Comparison of ENCODE assay signal across 8 cellular contexts in genomic region chr4:2818351-2818939, GRCh38. TPM values are rescaled to one million over a fixed set of nuclear protein-coding genes. Genes with fewer than 3 reads are reported as not detected.
DNase-seq lines count a peak whose midpoint lies in the region; ATAC-seq and TF ChIP-seq lines count a peak whose summit lies in the region.

No MANE protein-coding gene starts in this region.

- peak overlapping the region; percentile 87 for H2BK5ac ChIP-seq in mesenchymal stem cell (ENCODE audit: low read depth, low read length, poor library complexity, severe bottlenecking)

- H2BK12ac ChIP-seq in mesenchymal stem cell (ENCODE audit: low read length in 2 of 2): no peak overlapping the region

- H3K9ac ChIP-seq in mesenchymal stem cell (ENCODE audit: low read length): peak overlapping the region; percentile 73

- peak overlapping the region; percentile 78 to 84 for H3K18ac ChIP-seq in mesenchymal stem cell (ENCODE audit: low read depth in 1 of 2, low read length in 2 of 2)

- H3K14ac ChIP-seq in mesenchymal stem cell (ENCODE audit: low read length in 2 of 2): peak overlapping the region; percentile 47 to 66

- peaks cover 15% of the 10 kb centered on the region for H3K9me3 ChIP-seq in mesenchymal stem cell (ENCODE audit: control insufficient read depth, low read length)

- DNase-seq in stimulated activated CD4-positive, alpha-beta T cell treated with anti-CD3 and anti-CD28 coated beads, Interleukin-15, amount 100 ng/mL, for 24 hours: peak; percentile 31
- DNase-seq in stimulated activated CD4-positive, alpha-beta T cell treated with anti-CD3 and anti-CD28 coated beads, Interleukin-4, amount 100 ng/mL, for 1 hour: no peak
- DNase-seq in brain microvascular endothelial cell (no peak), mesenchymal stem cell (no peak), medulla oblongata (ENCODE audit: extremely low spot score) (no peak), KG1 (lab: John Stamatoyannopoulos, UW) (no peak)

- H3K79me1 ChIP-seq in mesenchymal stem cell (replicated peaks; ENCODE audit: low read length, poor library complexity, severe bottlenecking): peaks cover 20% of the 10 kb centered on the region

- no peak overlapping the region for H2BK15ac ChIP-seq in mesenchymal stem cell (ENCODE audit: low read depth, poor library complexity, severe bottlenecking)

- H3K36me3 ChIP-seq in brain microvascular endothelial cell (replicated peaks): peaks cover 18% of the 10 kb centered on the region
- H3K36me3 ChIP-seq in mesenchymal stem cell (ENCODE audit: control insufficient read depth in 1 of 2, insufficient read depth in 2 of 2, low read depth in 1 of 2, low read length in 2 of 2): peaks cover 21 to 71% of the 10 kb centered on the region in 2 experiments

- peaks cover 51% of the 10 kb centered on the region for H3K4me1 ChIP-seq in mesenchymal stem cell (ENCODE audit: control insufficient read depth, insufficient read depth, low read depth, low read length)

- H3K23ac ChIP-seq in mesenchymal stem cell (ENCODE audit: low read length in 2 of 2): no peak overlapping the region

- H3K27me3 ChIP-seq in brain microvascular endothelial cell (replicated peaks) (no peaks in the 10 kb centered on the region), mesenchymal stem cell (ENCODE audit: control insufficient read depth in 1 of 2, insufficient read depth in 1 of 2, low read length in 2 of 2) (no peaks in the 10 kb centered on the region)

- in situ Hi-C loops in brain microvascular endothelial cell (cut with HindIII; ENCODE audit: low pct_ligation_motif_present, low sequenced_read_pairs): no loop called here

- H4K8ac ChIP-seq in mesenchymal stem cell (ENCODE audit: low read length): peak overlapping the region; percentile 73

- peak overlapping the region; percentile 81 to 84 for H3K4ac ChIP-seq in mesenchymal stem cell (ENCODE audit: low read depth in 1 of 2, low read length in 2 of 2)

- under 1% methylated on average over 36 of the region's 54 CpGs for WGBS in mesenchymal stem cell

- TF ChIP-seq CTCF in brain microvascular endothelial cell (IDR thresholded peaks at IDR 0.05; ENCODE audit: low read depth, low read length, missing control alignments): no peak

- H3K27ac ChIP-seq in brain microvascular endothelial cell: no peak overlapping the region
- H3K27ac ChIP-seq in mesenchymal stem cell (ENCODE audit: low read length, poor library complexity, severe bottlenecking): no peak overlapping the region

- no peak overlapping the region for H2AK5ac ChIP-seq in mesenchymal stem cell (ENCODE audit: low read length, severe bottlenecking)

- H4K91ac ChIP-seq in mesenchymal stem cell (ENCODE audit: low read length): peak overlapping the region; percentile 72

- peak overlapping the region; percentile 64 for H3K4me2 ChIP-seq in mesenchymal stem cell (ENCODE audit: low read length, poor library complexity, severe bottlenecking)

- ATAC-seq in GM21737 (IDR thresholded peaks at IDR 0.05; ENCODE audit: unreplicated experiment): no peak
- no peak for ATAC-seq in GM19395 (IDR thresholded peaks at IDR 0.05; ENCODE audit: unreplicated experiment)

- H3K4me3 ChIP-seq in brain microvascular endothelial cell (ENCODE audit: low read depth, low read length): peak overlapping the region; percentile 64
- peak overlapping the region; percentile 72 to 73 for H3K4me3 ChIP-seq in mesenchymal stem cell (ENCODE audit: insufficient read depth in 1 of 2, low read depth in 1 of 2, low read length in 2 of 2)

- no peak overlapping the region for H2AFZ ChIP-seq in mesenchymal stem cell (ENCODE audit: low read depth, low read length)

- peak overlapping the region; percentile 84 for H2BK120ac ChIP-seq in mesenchymal stem cell (ENCODE audit: low read depth, low read length)

RNA-seq across cellular contexts. Expression of gene ADD1, which starts 25.2 kb away (rescaled TPM):
- 336 TPM for polyA plus RNA-seq in mesenchymal stem cell (2013, experiment 1 of 2)
- polyA plus RNA-seq in mesenchymal stem cell (2013, experiment 2 of 2): 331 TPM

RNA-seq across cellular contexts. Expression of gene SH3BP2, which starts 25.6 kb away (rescaled TPM):
- polyA plus RNA-seq in mesenchymal stem cell (2013, experiment 1 of 2): 25.7 TPM
- polyA plus RNA-seq in mesenchymal stem cell (2013, experiment 2 of 2): 26.3 TPM
